In the genomic region with DNA sequence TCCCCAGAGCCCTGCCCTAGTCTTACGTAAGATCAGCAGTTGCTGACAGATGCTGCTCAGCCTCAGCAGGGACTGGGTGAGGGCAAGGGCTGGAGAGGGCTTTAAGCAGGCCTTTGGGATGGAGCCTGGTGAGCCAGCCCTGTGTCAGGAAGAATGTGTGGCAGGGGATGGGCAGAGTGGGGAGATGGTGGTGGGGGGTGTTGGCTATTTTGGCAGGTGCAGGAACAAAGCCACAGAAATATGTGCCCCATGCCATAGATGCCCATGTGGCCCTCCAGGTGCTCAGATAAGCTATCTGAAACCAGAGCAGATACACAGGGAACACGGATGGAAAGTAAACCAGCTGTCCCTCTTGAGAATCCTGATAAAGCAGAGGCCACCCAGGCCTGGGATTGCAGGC, we compare ENCODE assay signal across 19 cellular contexts.
DNase-seq lines count a peak whose midpoint lies in the region; ATAC-seq, FAIRE-seq and TF ChIP-seq lines count a peak whose summit lies in the region.
"Had no signal": no experiment of that assay in that cellular context is flagged by ENCODE, and none has a peak within 500 bp of the region (broad histone marks: within the 10 kb centered on the region; RNA-seq: fewer than 3 reads in every experiment).

No MANE protein-coding gene starts in this region.

- no peak overlapping the region for H3K27ac Mint-ChIP-seq in osteocyte (ENCODE audit: unreplicated experiment)
- no peak overlapping the region for H3K27ac Mint-ChIP-seq in activated CD4-positive, alpha-beta T cell treated with anti-CD3 and anti-CD28 coated beads, Interleukin-2, amount 10 ng/mL, durations not matched to agents 7 days and 5 days
- H3K27ac Mint-ChIP-seq: B cell; CD4-positive, alpha-beta T cell; CD8-positive, alpha-beta memory T cell had no signal

- DNase-seq in GM03348 (ENCODE audit: low spot score) (peak; percentile 1), osteocyte (ENCODE audit: extremely low spot score, unreplicated experiment) (peak; percentile 67), urothelium cell line (ENCODE audit: low spot score) (no peak), HK-2 (ENCODE audit: unreplicated experiment) (no peak)
- no peak for DNase-seq in activated CD4-positive, alpha-beta T cell treated with anti-CD3 and anti-CD28 coated beads, Interleukin-2, amount 10 ng/mL, durations not matched to agents 7 days and 5 days
- DNase-seq: AML-193; CD4-positive, alpha-beta T cell; CD8-positive, alpha-beta memory T cell; COR-L47; DMS 273 treated with DMSO at 0.1 percent for 48 hours; DMS79 treated with DMSO at 0.1 percent for 48 hours; GF-D8 had no signal

- TF ChIP-seq CTCF in osteocyte (IDR thresholded peaks at IDR 0.05), result no peak

- no peaks in the 10 kb centered on the region for H3K36me3 Mint-ChIP-seq in osteocyte (ENCODE audit: unreplicated experiment)
- no peaks in the 10 kb centered on the region for H3K36me3 Mint-ChIP-seq in activated CD4-positive, alpha-beta T cell treated with anti-CD3 and anti-CD28 coated beads, Interleukin-2, amount 10 ng/mL, durations not matched to agents 7 days and 5 days (ENCODE audit: low read depth)
- H3K36me3 Mint-ChIP-seq: CD8-positive, alpha-beta memory T cell had no signal

- no peaks in the 10 kb centered on the region for H3K27me3 Mint-ChIP-seq in osteocyte (ENCODE audit: unreplicated experiment)
- H3K27me3 Mint-ChIP-seq in activated CD4-positive, alpha-beta T cell treated with anti-CD3 and anti-CD28 coated beads, Interleukin-2, amount 10 ng/mL, durations not matched to agents 7 days and 5 days, result no peaks in the 10 kb centered on the region
- H3K27me3 Mint-ChIP-seq: B cell; CD4-positive, alpha-beta T cell had no signal

- FAIRE-seq in urothelium cell line (lab: Jason Lieb, UNC), result peak; percentile 89
- FAIRE-seq: A549, G401.6, GM12878, GM12892, GM18507 had no signal

- POLR2A ChIA-PET in activated CD4-positive, alpha-beta T cell treated with anti-CD3 and anti-CD28 coated beads, Interleukin-2, amount 10 ng/mL, durations not matched to agents 7 days and 5 days (lab: Charles Lee), result no interaction called here

- CTCF ChIA-PET in activated CD4-positive, alpha-beta T cell treated with anti-CD3 and anti-CD28 coated beads, Interleukin-2, amount 10 ng/mL, durations not matched to agents 7 days and 5 days (lab: Charles Lee), result no interaction called here

- peaks cover 49% of the 10 kb centered on the region for H3K9me3 Mint-ChIP-seq in osteocyte (ENCODE audit: unreplicated experiment)
- H3K9me3 Mint-ChIP-seq in activated CD4-positive, alpha-beta T cell treated with anti-CD3 and anti-CD28 coated beads, Interleukin-2, amount 10 ng/mL, durations not matched to agents 7 days and 5 days, result peaks cover 16% of the 10 kb centered on the region

- no peak for ATAC-seq in HG02678 (IDR thresholded peaks at IDR 0.05; ENCODE audit: unreplicated experiment)
- ATAC-seq: A549, GM12878 had no signal

- H3K4me1 Mint-ChIP-seq in osteocyte (ENCODE audit: unreplicated experiment), result no peaks in the 10 kb centered on the region
- no peaks in the 10 kb centered on the region for H3K4me1 Mint-ChIP-seq in activated CD4-positive, alpha-beta T cell treated with anti-CD3 and anti-CD28 coated beads, Interleukin-2, amount 10 ng/mL, durations not matched to agents 7 days and 5 days
- H3K4me1 Mint-ChIP-seq: B cell; CD8-positive, alpha-beta memory T cell had no signal

- no peak overlapping the region for H3K4me3 Mint-ChIP-seq in osteocyte (ENCODE audit: unreplicated experiment)
- no peak overlapping the region for H3K4me3 Mint-ChIP-seq in activated CD4-positive, alpha-beta T cell treated with anti-CD3 and anti-CD28 coated beads, Interleukin-2, amount 10 ng/mL, durations not matched to agents 7 days and 5 days
- H3K4me3 Mint-ChIP-seq: B cell; CD4-positive, alpha-beta T cell; CD8-positive, alpha-beta memory T cell had no signal

Comparison
In these comparisons a context has a peak if more than half of its experiments do, and no peak if none do; other contexts are left out.
1. DNase-seq: peak in GM03348 (single experiment) and osteocyte (single experiment); none in urothelium cell line (single experiment), HK-2 (single experiment) and activated CD4-positive, alpha-beta T cell treated with anti-CD3 and anti-CD28 coated beads, Interleukin-2, amount 10 ng/mL, durations not matched to agents 7 days and 5 days (single experiment).